In the genomic region with DNA sequence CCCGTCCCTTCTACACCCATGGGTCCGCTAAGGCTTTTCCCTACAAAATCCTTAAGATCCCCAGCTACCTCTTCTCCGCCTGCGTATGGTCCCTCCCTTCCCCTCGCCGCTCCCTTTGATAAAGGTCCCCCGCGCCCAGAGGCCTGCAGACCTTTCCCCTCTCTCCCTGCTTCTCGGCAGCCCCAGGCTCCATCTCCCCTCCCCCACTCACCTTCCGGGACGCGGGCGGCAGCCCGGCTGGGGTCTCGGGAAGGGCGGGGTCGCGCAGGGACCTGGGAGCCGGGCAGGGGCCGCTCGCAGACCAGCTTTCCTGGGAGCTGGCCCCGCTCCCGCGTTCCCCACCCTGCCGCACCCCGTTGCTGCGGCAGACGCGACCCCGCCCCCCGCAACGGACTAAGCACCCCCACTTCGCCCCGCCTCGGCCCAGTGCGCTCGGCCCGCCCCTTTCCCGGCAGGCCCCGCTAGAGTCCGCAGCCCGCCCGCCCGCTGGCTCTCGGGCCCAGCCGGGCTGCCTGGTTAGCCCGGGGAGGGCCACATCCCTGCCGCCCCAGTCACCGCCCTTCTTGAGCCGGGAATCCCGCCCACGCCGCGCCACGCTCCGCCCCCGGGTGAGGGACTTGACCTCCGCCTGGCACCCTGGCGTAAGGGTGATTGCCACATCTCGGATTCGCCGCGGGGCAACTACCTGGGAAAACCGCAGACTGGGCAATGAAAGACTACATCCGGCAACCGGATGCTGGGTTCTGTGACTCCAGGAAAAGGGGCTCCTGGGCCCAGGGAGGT, we compare ENCODE assay signal across 8 cellular contexts. TPM values are rescaled to one million over a fixed set of nuclear protein-coding genes. Genes with fewer than 3 reads are reported as not detected.
A peak's percentile ranks its signal among the peaks of the same experiment; 100 is the strongest.
DNase-seq lines count a peak whose midpoint lies in the region; ATAC-seq and TF ChIP-seq lines count a peak whose summit lies in the region.

Gene FLOT1, minus strand, starts transcription at position 372 of the 783 bp plus-strand sequence. CDS start 498 bp downstream, outside the sequence.

- no peak within 1 kb of the TSS for H2AFZ ChIP-seq in PC-3 (ENCODE audit: low read length)

- peak within 1 kb of the TSS; percentile 91 for H3K4me3 ChIP-seq in PC-3 (ENCODE audit: low read length)

- peaks cover 9% of the 10 kb centered on the region for H4K20me1 ChIP-seq in PC-3 (ENCODE audit: low read length)

- no peaks in the 10 kb centered on the region for H3K27me3 ChIP-seq in PC-3 (ENCODE audit: low read length)

- peak within 1 kb of the TSS; percentile 100 for H3K9ac ChIP-seq in PC-3 (ENCODE audit: low read length)

- TF ChIP-seq CTCF in PC-3 (conservative IDR thresholded peaks at IDR 0.05; ENCODE audit: low read depth, low read length): no peak

- peaks cover 36% of the 10 kb centered on the region for H3K36me3 ChIP-seq in PC-3 (ENCODE audit: low read depth, low read length)

- CTCF ChIA-PET in PC-3 (lab: Charles Lee): interaction anchor here (1.0 to 1.2 kb wide), 3 partner anchors 15 to 78 kb away, joined by 3 to 6 read pairs (median 5); no protein-coding TSS in a partner anchor

- H3K4me1 ChIP-seq in PC-3 (ENCODE audit: insufficient read depth, low read length): peaks cover 71% of the 10 kb centered on the region

- H3K27ac ChIP-seq in PC-3 (ENCODE audit: low read length) (peak within 1 kb of the TSS; percentile 98), epithelial cell of prostate (peak within 1 kb of the TSS; percentile 100)

- DNase-seq in COR-L47 (lab: John Stamatoyannopoulos, UW) (peak; percentile 66), HuH-7 (ENCODE audit: low spot score) (peak; percentile 84), PC-3 (peak; percentile 98), activated T-cell treated with anti-CD3 and anti-CD28 coated beads for 48 hours (ENCODE audit: low read depth) (peak; percentile 98), epithelial cell of prostate (ENCODE audit: low read depth, low spot score) (no peak), mucosa of gallbladder (ENCODE audit: low spot score) (peak; percentile 97)
- DNase-seq in stimulated activated CD8-positive, alpha-beta memory T cell treated with anti-CD3 and anti-CD28 coated beads, Interleukin-4, amount 100 ng/mL, for 24 hours (ENCODE audit: low read depth): peak; percentile 94

- no TSS peak for BruUV-seq in PC-3 (replicated peaks; lab: Mats Ljungman, UMichigan)

- H3F3A ChIP-seq in PC-3 (ENCODE audit: low read length, unreplicated experiment): peaks cover 8% of the 10 kb centered on the region

- H3K4me2 ChIP-seq in PC-3 (ENCODE audit: low read length): peak within 1 kb of the TSS; percentile 89

- ATAC-seq in GM21381 (IDR thresholded peaks at IDR 0.05; ENCODE audit: unreplicated experiment) (peak; percentile 72), PC-3 (peak; percentile 74)

- no peaks in the 10 kb centered on the region for H3K9me2 ChIP-seq in PC-3 (replicated peaks; ENCODE audit: low read length)

- no peaks in the 10 kb centered on the region for H3K9me3 ChIP-seq in PC-3 (ENCODE audit: low read length)

- intact Hi-C loops in PC-3 (cut with micrococcal nuclease): loop anchor here (1.0 to 5.0 kb wide), 2 partner anchors 10 to 135 kb away; no protein-coding TSS in a partner anchor

- POLR2A ChIA-PET in PC-3 (lab: Charles Lee; ENCODE audit: unreplicated experiment): interaction anchor here (0.6 to 1.7 kb wide), 7 partner anchors 10 to 78 kb away, joined by 3 to 16 read pairs (median 7); no protein-coding TSS in a partner anchor

- H3K79me2 ChIP-seq in PC-3 (ENCODE audit: low read length): peaks cover 91% of the 10 kb centered on the region

RNA-seq across cellular contexts. Expression of gene FLOT1, which starts in this region (rescaled TPM):
- total RNA-seq in PC-3 (2014; rRNA removed): 305 and 401 TPM in 2 replicates
- 177 TPM for total RNA-seq in mucosa of gallbladder
